14 cellular contexts compared by ENCODE assay signal in genomic region chrX:3461824-3462508, GRCh38.
DNase-seq lines count a peak whose midpoint lies in the region; ATAC-seq and TF ChIP-seq lines count a peak whose summit lies in the region.
"Had no signal": no experiment of that assay in that cellular context is flagged by ENCODE, and none has a peak within 500 bp of the region (broad histone marks: within the 10 kb centered on the region; RNA-seq: fewer than 3 reads in every experiment).

No MANE protein-coding gene starts in this region.

- H3K79me2 ChIP-seq in PC-3 (ENCODE audit: low read length), result no peaks in the 10 kb centered on the region

- H3K9me2 ChIP-seq in PC-3 (replicated peaks; ENCODE audit: low read length), result no peaks in the 10 kb centered on the region

- intact Hi-C loops in A673 (cut with micrococcal nuclease; ENCODE audit: unreplicated experiment), result no loop called here
- intact Hi-C loops in PC-3 (cut with micrococcal nuclease), result no loop called here

- no peak overlapping the region for H3K9ac ChIP-seq in PC-3 (ENCODE audit: low read length)

- H3K9me3 ChIP-seq in A673 (ENCODE audit: low read depth, low read length, poor library complexity, severe bottlenecking), result no peaks in the 10 kb centered on the region
- no peaks in the 10 kb centered on the region for H3K9me3 ChIP-seq in PC-3 (ENCODE audit: low read length)

- H3K36me3 ChIP-seq in A673 (ENCODE audit: insufficient read depth, low read length, poor library complexity, severe bottlenecking), result no peaks in the 10 kb centered on the region
- H3K36me3 ChIP-seq in PC-3 (ENCODE audit: low read depth, low read length), result no peaks in the 10 kb centered on the region

- in situ Hi-C loops in G401 (cut with HindIII; ENCODE audit: low sequenced_read_pairs), result no loop called here

- DNase-seq in A673 (ENCODE audit: low spot score) (no peak), PC-3 (no peak), foreskin fibroblast (peak; percentile 6 to 21), G401 (ENCODE audit: low spot score) (no peak), NCI-H1105 (lab: John Stamatoyannopoulos, UW) (no peak), cortex of kidney (lab: John Stamatoyannopoulos, UW) (no peak)
- DNase-seq: activated T-cell treated with anti-CD3 and anti-CD28 coated beads, Interleukin-2, amount 50 U/mL, for 4 hours; DMS153; dorsolateral prefrontal cortex; foreskin melanocyte; midbrain; trophoblast cell had no signal

- TF ChIP-seq CTCF in A673 (conservative IDR thresholded peaks at IDR 0.05; ENCODE audit: low read depth, low read length) (no peak), PC-3 (conservative IDR thresholded peaks at IDR 0.05; ENCODE audit: low read depth, low read length) (no peak), foreskin fibroblast (IDR thresholded peaks at IDR 0.05; ENCODE audit: low read depth, low read length) (no peak)

- CTCF ChIA-PET in A673 (lab: Charles Lee) (no interaction called here), PC-3 (lab: Charles Lee) (no interaction called here)

- BruUV-seq in A673 (replicated peaks; lab: Mats Ljungman, UMichigan) (no TSS peak), PC-3 (replicated peaks; lab: Mats Ljungman, UMichigan) (no TSS peak)

- H3K4me1 ChIP-seq in A673 (ENCODE audit: insufficient read depth, low read length, poor library complexity, severe bottlenecking) (peaks cover 5% of the 10 kb centered on the region), PC-3 (ENCODE audit: insufficient read depth, low read length) (no peaks in the 10 kb centered on the region)

- POLR2A ChIA-PET in A673 (lab: Charles Lee; ENCODE audit: low non-redundant PET), result no interaction called here
- POLR2A ChIA-PET in PC-3 (lab: Charles Lee; ENCODE audit: unreplicated experiment), result no interaction called here

- H3K27me3 ChIP-seq in A673 (replicated peaks; ENCODE audit: insufficient read depth, low read depth, low read length, poor library complexity) (peaks cover 38% of the 10 kb centered on the region), PC-3 (ENCODE audit: low read length) (peaks cover 25% of the 10 kb centered on the region; the same call in 1 of the 2 replicates)

- no peaks in the 10 kb centered on the region for H3F3A ChIP-seq in PC-3 (ENCODE audit: low read length, unreplicated experiment)

- H3K27ac ChIP-seq in A673 (ENCODE audit: low read depth, low read length, poor library complexity, severe bottlenecking) (no peak overlapping the region), PC-3 (ENCODE audit: low read length) (no peak overlapping the region)
- H3K27ac ChIP-seq: dorsolateral prefrontal cortex had no signal

- H3K4me3 ChIP-seq in A673 (ENCODE audit: low read depth, low read length, poor library complexity, severe bottlenecking) (peak overlapping the region; percentile 28), PC-3 (ENCODE audit: low read length) (peak overlapping the region; percentile 24; the same call in 1 of the 2 replicates), foreskin fibroblast (ENCODE audit: low read depth in 1 of 2, low read length in 2 of 2) (peak overlapping the region; percentile 40 to 43)
- H3K4me3 ChIP-seq: dorsolateral prefrontal cortex had no signal

- H2AFZ ChIP-seq in PC-3 (ENCODE audit: low read length), result peak overlapping the region; percentile 18; the same call in 1 of the 2 replicates

- peak; percentile 69 for ATAC-seq in GM21786 (IDR thresholded peaks at IDR 0.05; ENCODE audit: unreplicated experiment)
- ATAC-seq in PC-3, result no peak
- no peak for ATAC-seq in GM18520 (IDR thresholded peaks at IDR 0.05; ENCODE audit: unreplicated experiment)
- ATAC-seq: activated T-cell treated with anti-CD3 and anti-CD28 coated beads, Interleukin-2, amount 50 U/mL, for 4 hours had no signal

- H3K4me2 ChIP-seq in PC-3 (ENCODE audit: low read length), result peak overlapping the region; percentile 39; the same call in 1 of the 2 replicates

- no peaks in the 10 kb centered on the region for H4K20me1 ChIP-seq in PC-3 (ENCODE audit: low read length)

Comparison
In these comparisons a context has a peak if more than half of its experiments do, and no peak if none do; other contexts are left out.
1. DNase-seq: peak in foreskin fibroblast (2 of 2); none in A673 (single experiment), PC-3 (single experiment), G401 (single experiment), NCI-H1105 (single experiment) and cortex of kidney (single experiment).
2. Peak in every context shown above with its lines, with median percentiles within 50 percentile points of each other: H3K4me3 ChIP-seq.